ENCODE assay signal across 2 cellular contexts in the genomic region with DNA sequence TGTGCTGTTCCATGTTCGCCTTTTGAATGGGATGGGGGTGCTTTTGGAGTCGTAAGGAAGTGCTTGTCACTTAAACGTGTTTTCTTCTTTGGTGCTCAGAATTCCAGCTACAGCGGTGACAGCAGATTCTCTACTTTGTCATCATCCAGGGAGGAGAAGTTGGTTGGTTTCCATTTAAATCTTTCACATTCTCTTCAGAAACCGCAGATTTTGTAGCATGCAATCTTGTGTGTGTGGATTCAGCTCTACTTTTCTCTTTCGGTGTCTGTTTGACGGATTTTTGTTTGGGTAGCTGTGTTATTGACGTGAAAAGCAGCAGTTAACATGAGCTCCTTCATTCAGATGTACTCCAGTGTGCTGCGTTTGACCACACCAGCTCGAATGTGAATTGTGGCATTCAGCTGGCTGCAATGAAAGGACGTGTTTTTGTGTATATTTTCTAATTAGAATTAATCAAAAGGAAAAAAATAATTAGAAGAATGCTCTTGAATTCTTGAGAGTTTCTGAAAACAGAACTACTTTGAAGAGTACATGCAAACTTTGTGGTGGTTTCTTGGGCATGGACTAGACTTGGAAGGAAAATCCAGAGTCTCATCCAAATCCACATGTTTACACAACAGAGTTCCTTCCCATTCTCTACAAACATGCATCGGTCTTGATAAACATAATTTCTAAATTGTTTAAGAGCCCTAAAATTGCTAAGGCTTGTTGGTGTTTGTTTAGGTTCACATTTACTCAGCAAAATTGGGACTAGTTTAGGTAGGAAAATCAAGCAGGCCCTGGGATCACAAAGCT.
TF ChIP-seq lines count a peak whose summit lies in the region.

No MANE protein-coding gene starts in this region.

TF ChIP-seq in WTC11, 78 proteins besides CTCF, POLR2A, EP300 and RAD21 (continued from another document):
- TF ChIP-seq CDX4 (CRISPR knock-in tag; IDR thresholded peaks at IDR 0.05; ENCODE audit: borderline replicate concordance): no peak
- TF ChIP-seq TCF7 (CRISPR knock-in tag; IDR thresholded peaks at IDR 0.05; ENCODE audit: low read depth): no peak
- no peak for TF ChIP-seq ETV6 (CRISPR knock-in tag; IDR thresholded peaks at IDR 0.05)
- TF ChIP-seq TP53 (CRISPR knock-in tag; IDR thresholded peaks at IDR 0.05): no peak
- TF ChIP-seq, protein P1, sequence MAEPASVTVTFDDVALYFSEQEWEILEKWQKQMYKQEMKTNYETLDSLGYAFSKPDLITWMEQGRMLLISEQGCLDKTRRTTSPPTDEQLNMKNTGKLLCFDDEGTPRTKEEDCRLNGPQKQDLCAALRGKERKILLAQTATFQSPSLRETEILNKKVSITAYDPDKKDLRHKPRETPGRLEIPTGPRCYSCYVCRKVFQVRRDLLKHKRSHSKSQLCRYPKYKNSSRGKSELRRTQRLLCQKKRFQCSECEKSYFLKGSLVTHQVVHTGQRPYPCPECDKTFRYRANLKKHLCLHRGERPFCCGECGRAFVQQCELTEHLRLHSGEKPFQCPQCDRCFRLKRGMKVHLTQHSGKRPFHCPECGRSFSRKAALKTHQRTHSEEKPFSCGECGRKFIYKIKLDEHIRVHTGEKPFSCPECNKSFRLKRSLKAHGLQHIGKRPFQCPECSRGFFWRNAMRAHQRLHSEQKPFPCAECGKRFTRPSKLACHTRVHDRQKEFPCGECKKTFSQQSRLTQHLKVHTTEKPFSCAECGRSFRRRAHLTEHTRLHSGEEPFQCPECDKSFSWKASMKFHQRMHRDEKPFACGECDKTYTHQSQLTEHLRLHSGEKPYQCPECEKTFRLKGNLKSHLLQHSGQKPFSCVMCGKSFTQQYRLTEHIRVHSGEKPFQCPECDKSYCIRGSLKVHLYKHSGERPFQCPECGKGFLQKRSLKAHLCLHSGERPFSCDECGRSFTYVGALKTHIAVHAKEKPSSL (CRISPR knock-in tag; conservative IDR thresholded peaks at IDR 0.05): no peak

TF ChIP-seq in HepG2, 621 proteins besides CTCF, POLR2A, EP300 and RAD21 (continued from another document):
- TF ChIP-seq KIAA2018 (CRISPR knock-in tag; IDR thresholded peaks at IDR 0.05; ENCODE audit: borderline replicate concordance) (no peak), ZNF205 (CRISPR knock-in tag; IDR thresholded peaks at IDR 0.05) (no peak), SRY (CRISPR knock-in tag; IDR thresholded peaks at IDR 0.05) (no peak)
